Comparison of ENCODE assay signal across 1 cellular context in genomic region chr1:31788825-31789256, GRCh38.
TF ChIP-seq lines count a peak whose summit lies in the region.

No MANE protein-coding gene starts in this region.

TF ChIP-seq in IMR-90, 13 proteins besides CTCF, POLR2A, EP300 and RAD21:
- TF ChIP-seq CEBPB (IDR thresholded peaks at IDR 0.05; ENCODE audit: low read depth, low read length), result peak; percentile 34; the same call in 1 of the 2 replicates
- TF ChIP-seq ELK1 (IDR thresholded peaks at IDR 0.05; ENCODE audit: borderline replicate concordance, low read depth, low read length), result no peak
